ENCODE assay signal across 1 cellular context in genomic region chr7:99398891-99399445, GRCh38.
TF ChIP-seq lines count a peak whose summit lies in the region.

No MANE protein-coding gene starts in this region.

TF ChIP-seq in IMR-90, 13 proteins besides CTCF, POLR2A, EP300 and RAD21:
- no peak for TF ChIP-seq BHLHE40 (IDR thresholded peaks at IDR 0.05; ENCODE audit: low read depth, low read length)
- TF ChIP-seq SMC3 (IDR thresholded peaks at IDR 0.05; ENCODE audit: low read depth, low read length): no peak
- TF ChIP-seq RFX5 (IDR thresholded peaks at IDR 0.05; ENCODE audit: low read depth, low read length): no peak
- TF ChIP-seq NFE2L2 (IDR thresholded peaks at IDR 0.05; ENCODE audit: low read depth, low read length): no peak
- no peak for TF ChIP-seq MXI1 (IDR thresholded peaks at IDR 0.05; ENCODE audit: borderline replicate concordance, low read depth, low read length)
TF ChIP-seq in IMR-90: peak in this region for 0.
